ENCODE assay signal across 20 cellular contexts in the genomic region with DNA sequence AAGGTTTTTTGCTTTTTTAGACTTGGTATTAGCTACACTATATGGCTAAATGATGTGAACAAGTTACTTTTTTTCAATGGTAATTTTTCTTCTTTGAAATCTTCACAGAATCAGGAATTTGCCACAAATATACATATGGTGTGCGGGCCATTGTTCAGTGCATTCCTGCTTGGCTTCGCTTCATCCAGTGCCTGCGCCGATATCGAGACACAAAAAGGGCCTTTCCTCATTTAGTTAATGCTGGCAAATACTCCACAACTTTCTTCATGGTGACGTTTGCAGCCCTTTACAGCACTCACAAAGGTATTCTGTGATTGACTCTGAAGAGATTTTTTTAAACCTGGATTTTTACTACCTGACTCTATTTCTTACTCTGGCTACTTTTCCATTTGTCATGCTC.
DNase-seq lines count a peak whose midpoint lies in the region; ATAC-seq and TF ChIP-seq lines count a peak whose summit lies in the region.
"Had no signal": no experiment of that assay in that cellular context is flagged by ENCODE, and none has a peak within 500 bp of the region (broad histone marks: within the 10 kb centered on the region; RNA-seq: fewer than 3 reads in every experiment).

No MANE protein-coding gene starts in this region.

- peak overlapping the region; percentile 7 for H3K27ac ChIP-seq in neural progenitor cell
- H3K27ac ChIP-seq: 22Rv1, BLaER1, KMS-11, SJSA1 had no signal

- H3K36me3 ChIP-seq in neural progenitor cell = peaks cover 4% of the 10 kb centered on the region
- H3K36me3 ChIP-seq: SJSA1 had no signal

- no peaks in the 10 kb centered on the region for H3K79me2 ChIP-seq in neural progenitor cell (ENCODE audit: low read depth)

- peaks cover 5% of the 10 kb centered on the region for H3K9me3 ChIP-seq in neural progenitor cell (ENCODE audit: low read depth)
- H3K9me3 ChIP-seq: SJSA1 had no signal

- H3K36me3 Mint-ChIP-seq in WTC11 (peaks cover 38% of the 10 kb centered on the region), endothelial cell (ENCODE audit: low read depth, unreplicated experiment) (peaks cover 19% of the 10 kb centered on the region), neural progenitor cell (peaks cover 43% of the 10 kb centered on the region), glutamatergic neuron (ENCODE audit: unreplicated experiment) (peaks cover 13% of the 10 kb centered on the region)

- DNase-seq in DMS79 treated with DMSO at 0.1 percent for 48 hours (lab: John Stamatoyannopoulos, UW) (peak; percentile 52), DMS79 (lab: John Stamatoyannopoulos, UW) (no peak), WTC11 (ENCODE audit: low spot score) (no peak), endothelial cell (ENCODE audit: low spot score) (no peak), neural progenitor cell (ENCODE audit: low spot score) (peak; percentile 23), glutamatergic neuron (no peak), NCI-H345 treated with DMSO at 0.1 percent for 48 hours (lab: John Stamatoyannopoulos, UW; ENCODE audit: unreplicated experiment) (no peak), KBM-7 (no peak)
- DNase-seq: ACHN; CD4-positive, alpha-beta T cell; COR-L47; NCI-H1105; NCI-H2029; NCI-H345; NCI-H524 treated with DMSO at 0.1 percent for 48 hours had no signal

- no peak for ATAC-seq in WTC11
- ATAC-seq: Right ventricle myocardium inferior had no signal

- no peak overlapping the region for H3K9ac ChIP-seq in neural progenitor cell
- H3K9ac ChIP-seq: BLaER1, KMS-11 had no signal

- H3K27me3 ChIP-seq in neural progenitor cell = no peaks in the 10 kb centered on the region
- H3K27me3 ChIP-seq: BLaER1, SJSA1 had no signal

- CTCF ChIA-PET in WTC11 (lab: Charles Lee) = no interaction called here

- H2AFZ ChIP-seq in neural progenitor cell (replicated peaks) = no peak overlapping the region

- H3K4me1 Mint-ChIP-seq in WTC11 (peaks cover 28% of the 10 kb centered on the region), endothelial cell (ENCODE audit: unreplicated experiment) (no peaks in the 10 kb centered on the region), neural progenitor cell (peaks cover 48% of the 10 kb centered on the region), glutamatergic neuron (ENCODE audit: low read depth, unreplicated experiment) (peaks cover 2% of the 10 kb centered on the region)

- no peaks in the 10 kb centered on the region for H4K20me1 ChIP-seq in neural progenitor cell (ENCODE audit: low read depth)
- H4K20me1 ChIP-seq: BLaER1 had no signal

- POLR2A ChIA-PET in WTC11 (lab: Charles Lee) = no interaction called here

- H3F3A ChIP-seq in neural progenitor cell (ENCODE audit: low read depth) = peaks cover 19% of the 10 kb centered on the region

- H3K27me3 Mint-ChIP-seq in WTC11 (ENCODE audit: low read depth) (no peaks in the 10 kb centered on the region), endothelial cell (ENCODE audit: unreplicated experiment) (no peaks in the 10 kb centered on the region), neural progenitor cell (ENCODE audit: insufficient read depth, low read depth) (peaks cover 2% of the 10 kb centered on the region), glutamatergic neuron (ENCODE audit: unreplicated experiment) (peaks cover 2% of the 10 kb centered on the region)
- H3K27me3 Mint-ChIP-seq: CD4-positive, alpha-beta T cell had no signal

- H3K27ac Mint-ChIP-seq in WTC11 (peak overlapping the region; percentile 15; the same call in 1 of the 2 replicates), endothelial cell (ENCODE audit: unreplicated experiment) (peak overlapping the region; percentile 15), neural progenitor cell (peak overlapping the region; percentile 97), glutamatergic neuron (ENCODE audit: unreplicated experiment) (no peak overlapping the region)
- H3K27ac Mint-ChIP-seq: CD4-positive, alpha-beta T cell had no signal

- in situ Hi-C loops in KBM-7 (cut with MboI; ENCODE audit: low pct_unique_long_range_greater_than_20kb, low sequenced_read_pairs) = no loop called here

- TF ChIP-seq CTCF in WTC11 (IDR thresholded peaks at IDR 0.05) (no peak), endothelial cell (IDR thresholded peaks at IDR 0.05; ENCODE audit: unreplicated experiment) (no peak), neural progenitor cell (IDR thresholded peaks at IDR 0.05) (no peak), glutamatergic neuron (IDR thresholded peaks at IDR 0.05; ENCODE audit: partially characterized antibody, unreplicated experiment) (no peak)

- peak overlapping the region; percentile 12 for H3K4me3 ChIP-seq in neural progenitor cell
- H3K4me3 ChIP-seq: BLaER1, SJSA1 had no signal

- peaks cover 30% of the 10 kb centered on the region for H3K9me3 Mint-ChIP-seq in WTC11
- H3K9me3 Mint-ChIP-seq in endothelial cell (ENCODE audit: unreplicated experiment) = no peaks in the 10 kb centered on the region
- H3K9me3 Mint-ChIP-seq in neural progenitor cell = peaks cover 31% of the 10 kb centered on the region
- peaks cover 9% of the 10 kb centered on the region for H3K9me3 Mint-ChIP-seq in glutamatergic neuron (ENCODE audit: unreplicated experiment)

- peak overlapping the region; percentile 59 for H3K4me2 ChIP-seq in neural progenitor cell
- H3K4me2 ChIP-seq: BLaER1, KMS-11 had no signal

- H3K4me3 Mint-ChIP-seq in WTC11 = no peak overlapping the region
- no peak overlapping the region for H3K4me3 Mint-ChIP-seq in endothelial cell (ENCODE audit: unreplicated experiment)
- peak overlapping the region; percentile 69 for H3K4me3 Mint-ChIP-seq in neural progenitor cell
- no peak overlapping the region for H3K4me3 Mint-ChIP-seq in glutamatergic neuron (ENCODE audit: unreplicated experiment)
- H3K4me3 Mint-ChIP-seq: CD4-positive, alpha-beta T cell had no signal

- peaks cover 38% of the 10 kb centered on the region for H3K4me1 ChIP-seq in neural progenitor cell
- H3K4me1 ChIP-seq: BLaER1, SJSA1 had no signal

TF ChIP-seq in WTC11, 78 proteins besides CTCF, POLR2A, EP300 and RAD21:
- TF ChIP-seq MYBL2 (CRISPR knock-in tag; IDR thresholded peaks at IDR 0.05) (no peak), ZNF671 (CRISPR knock-in tag; IDR thresholded peaks at IDR 0.05) (no peak), NR1H2 (CRISPR knock-in tag; IDR thresholded peaks at IDR 0.05) (no peak), ESRRA (CRISPR knock-in tag; IDR thresholded peaks at IDR 0.05; ENCODE audit: borderline replicate concordance) (no peak), ZNF396 (CRISPR knock-in tag; IDR thresholded peaks at IDR 0.05; ENCODE audit: borderline replicate concordance) (no peak)
- TF ChIP-seq, protein P1, sequence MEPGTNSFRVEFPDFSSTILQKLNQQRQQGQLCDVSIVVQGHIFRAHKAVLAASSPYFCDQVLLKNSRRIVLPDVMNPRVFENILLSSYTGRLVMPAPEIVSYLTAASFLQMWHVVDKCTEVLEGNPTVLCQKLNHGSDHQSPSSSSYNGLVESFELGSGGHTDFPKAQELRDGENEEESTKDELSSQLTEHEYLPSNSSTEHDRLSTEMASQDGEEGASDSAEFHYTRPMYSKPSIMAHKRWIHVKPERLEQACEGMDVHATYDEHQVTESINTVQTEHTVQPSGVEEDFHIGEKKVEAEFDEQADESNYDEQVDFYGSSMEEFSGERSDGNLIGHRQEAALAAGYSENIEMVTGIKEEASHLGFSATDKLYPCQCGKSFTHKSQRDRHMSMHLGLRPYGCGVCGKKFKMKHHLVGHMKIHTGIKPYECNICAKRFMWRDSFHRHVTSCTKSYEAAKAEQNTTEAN (CRISPR knock-in tag; IDR thresholded peaks at IDR 0.05) = no peak
- TF ChIP-seq, protein P2, sequence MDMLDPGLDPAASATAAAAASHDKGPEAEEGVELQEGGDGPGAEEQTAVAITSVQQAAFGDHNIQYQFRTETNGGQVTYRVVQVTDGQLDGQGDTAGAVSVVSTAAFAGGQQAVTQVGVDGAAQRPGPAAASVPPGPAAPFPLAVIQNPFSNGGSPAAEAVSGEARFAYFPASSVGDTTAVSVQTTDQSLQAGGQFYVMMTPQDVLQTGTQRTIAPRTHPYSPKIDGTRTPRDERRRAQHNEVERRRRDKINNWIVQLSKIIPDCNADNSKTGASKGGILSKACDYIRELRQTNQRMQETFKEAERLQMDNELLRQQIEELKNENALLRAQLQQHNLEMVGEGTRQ (CRISPR knock-in tag; IDR thresholded peaks at IDR 0.05) = no peak

Comparison
In these comparisons a context has a peak if more than half of its experiments do, and no peak if none do; other contexts are left out.
1. DNase-seq: peak in DMS79 treated with DMSO at 0.1 percent for 48 hours (single experiment) and neural progenitor cell (single experiment); none in DMS79 (single experiment), WTC11 (single experiment), endothelial cell (single experiment), glutamatergic neuron (single experiment), NCI-H345 treated with DMSO at 0.1 percent for 48 hours (single experiment) and KBM-7 (single experiment).